ENCODE assay signal across 8 cellular contexts in genomic region chr1:39205102-39205780, GRCh38.
DNase-seq lines count a peak whose midpoint lies in the region; ATAC-seq and FAIRE-seq lines count a peak whose summit lies in the region.

No MANE protein-coding gene starts in this region.

- H3K27ac ChIP-seq in BLaER1 = peak overlapping the region; percentile 82

- ATAC-seq in GM19467 (IDR thresholded peaks at IDR 0.05; ENCODE audit: unreplicated experiment) = no peak

- FAIRE-seq in HTR-8/SVneo (lab: Jason Lieb, UNC) = no peak

- peak overlapping the region; percentile 72 for H3K4me3 ChIP-seq in BLaER1

- no peaks in the 10 kb centered on the region for H3K27me3 ChIP-seq in BLaER1

- no peaks in the 10 kb centered on the region for H4K20me1 ChIP-seq in BLaER1

- H3K9me3 ChIP-seq in BLaER1 = peaks cover 11% of the 10 kb centered on the region

- peaks cover 60% of the 10 kb centered on the region for H3K4me1 ChIP-seq in BLaER1

- peak overlapping the region; percentile 76 for H3K4me2 ChIP-seq in BLaER1

- peaks cover 19% of the 10 kb centered on the region; the same call in 1 of the 2 replicates for H3K36me3 ChIP-seq in BLaER1

- H3K9ac ChIP-seq in BLaER1 = peak overlapping the region; percentile 77

- DNase-seq in HTR-8/SVneo (ENCODE audit: insufficient read length, low spot score) (peak; percentile 24), dedifferentiated amniotic fluid mesenchymal stem cell (ENCODE audit: extremely low spot score) (peak; percentile 65), medulla oblongata (ENCODE audit: extremely low spot score) (peak; percentile 77), iPS-NIHi7 (ENCODE audit: extremely low spot score) (no peak)
- peak; percentile 74 to 75 for DNase-seq in activated CD4-positive, alpha-beta T cell treated with anti-CD3 and anti-CD28 coated beads for 4 hours
- peak; percentile 48 to 58 for DNase-seq in stimulated activated CD8-positive, alpha-beta memory T cell treated with anti-CD3 and anti-CD28 coated beads, Interleukin-15, amount 100 ng/mL, for 4 hours (ENCODE audit: low read depth in 2 of 2)
